8 cellular contexts compared by ENCODE assay signal in the genomic region with DNA sequence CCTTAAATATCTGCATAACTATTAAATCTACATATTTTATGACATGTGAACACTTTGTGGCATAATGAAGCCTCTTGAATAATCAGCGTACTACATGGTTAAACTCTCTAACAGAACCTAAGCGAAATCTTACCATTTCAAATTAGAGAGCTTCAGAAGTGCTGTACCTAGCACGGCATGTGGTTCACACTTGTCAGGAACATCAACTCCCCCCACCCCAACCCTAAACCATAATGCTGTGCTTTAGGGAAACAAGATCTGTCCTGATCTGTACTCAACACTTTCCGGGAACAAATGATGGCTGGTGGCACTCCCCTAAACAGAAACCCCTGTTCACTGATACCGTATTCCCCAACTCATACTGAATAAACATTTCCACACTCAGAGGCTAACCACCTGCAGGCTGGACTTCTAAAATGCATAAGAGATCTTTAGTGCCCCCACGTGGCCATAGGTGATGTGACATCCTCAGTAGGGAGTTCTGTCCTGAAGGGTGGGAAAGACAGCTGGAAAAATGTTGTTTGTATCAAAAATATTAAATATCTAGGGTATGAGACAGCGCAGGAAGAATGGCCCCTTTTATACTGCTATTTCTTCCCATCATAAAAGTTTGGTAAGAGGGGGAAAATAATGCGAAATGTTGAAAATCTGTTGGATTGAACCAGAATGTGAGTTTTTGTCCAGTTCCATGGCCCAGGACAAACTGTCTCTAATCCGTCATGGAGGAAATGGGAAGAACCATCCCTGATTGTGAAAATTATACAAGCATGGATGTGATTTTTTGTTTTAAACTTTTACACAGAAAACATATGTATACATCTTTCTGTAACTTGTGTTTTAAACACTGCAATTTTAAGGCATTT.
DNase-seq lines count a peak whose midpoint lies in the region; ATAC-seq and TF ChIP-seq lines count a peak whose summit lies in the region.

No MANE protein-coding gene starts in this region.

- no peaks in the 10 kb centered on the region for H3K36me3 ChIP-seq in CD4-positive, CD25-positive, alpha-beta regulatory T cell (ENCODE audit: control insufficient read depth, insufficient read depth, low read length)

- peak; percentile 89 for TF ChIP-seq CTCF in HFFc6 (IDR thresholded peaks at IDR 0.05)

- H3K4me1 Mint-ChIP-seq in CD4-positive, CD25-positive, alpha-beta regulatory T cell = peaks cover 0 to 2% (median 0%) of the 10 kb centered on the region in 4 donors
- H3K4me1 Mint-ChIP-seq in HFFc6 (ENCODE audit: low read depth) = peaks cover 14% of the 10 kb centered on the region; the same call in 1 of the 2 replicates
- peaks cover 8% of the 10 kb centered on the region for H3K4me1 Mint-ChIP-seq in activated CD4-positive, alpha-beta memory T cell treated with anti-CD3 and anti-CD28 coated beads for 36 hours (ENCODE audit: low read depth)
- H3K4me1 Mint-ChIP-seq in memory B cell = peaks cover 5% of the 10 kb centered on the region

- H3K27me3 Mint-ChIP-seq in CD4-positive, CD25-positive, alpha-beta regulatory T cell = peaks cover 15% of the 10 kb centered on the region
- H3K27me3 Mint-ChIP-seq in HFFc6 (ENCODE audit: insufficient read depth) (no peaks in the 10 kb centered on the region; the same call in 1 of the 2 replicates), memory B cell (peaks cover 7% of the 10 kb centered on the region)
- peaks cover 6% of the 10 kb centered on the region for H3K27me3 Mint-ChIP-seq in activated CD4-positive, alpha-beta memory T cell treated with anti-CD3 and anti-CD28 coated beads for 36 hours

- peak in 1 of 2 donors; percentile 55 for ATAC-seq in CD4-positive, CD25-positive, alpha-beta regulatory T cell (ENCODE audit: low read depth in 2 of 2)
- ATAC-seq in memory B cell (ENCODE audit: low read depth) = peak; percentile 76
- ATAC-seq in GM18517 (IDR thresholded peaks at IDR 0.05; ENCODE audit: unreplicated experiment) = no peak

- H3K27ac Mint-ChIP-seq in CD4-positive, CD25-positive, alpha-beta regulatory T cell = no peak overlapping the region
- no peak overlapping the region for H3K27ac Mint-ChIP-seq in HFFc6
- H3K27ac Mint-ChIP-seq in activated CD4-positive, alpha-beta memory T cell treated with anti-CD3 and anti-CD28 coated beads for 36 hours = no peak overlapping the region
- H3K27ac Mint-ChIP-seq in memory B cell = no peak overlapping the region

- no peak overlapping the region for H3K27ac ChIP-seq in CD4-positive, CD25-positive, alpha-beta regulatory T cell (ENCODE audit: insufficient read depth, low read length, poor library complexity, severe bottlenecking)

- intact Hi-C loops in activated CD4-positive, alpha-beta memory T cell treated with anti-CD3 and anti-CD28 coated beads for 36 hours (cut with micrococcal nuclease) = no loop called here

- H3K4me3 ChIP-seq in CD4-positive, CD25-positive, alpha-beta regulatory T cell (ENCODE audit: low read depth, low read length) = no peak overlapping the region

- no peaks in the 10 kb centered on the region for H3K4me1 ChIP-seq in CD4-positive, CD25-positive, alpha-beta regulatory T cell (ENCODE audit: control insufficient read depth, insufficient read depth, low read length, poor library complexity, severe bottlenecking)

- H3K4me3 Mint-ChIP-seq in CD4-positive, CD25-positive, alpha-beta regulatory T cell = no peak overlapping the region
- H3K4me3 Mint-ChIP-seq in HFFc6 = no peak overlapping the region
- no peak overlapping the region for H3K4me3 Mint-ChIP-seq in activated CD4-positive, alpha-beta memory T cell treated with anti-CD3 and anti-CD28 coated beads for 36 hours
- no peak overlapping the region for H3K4me3 Mint-ChIP-seq in memory B cell

- DNase-seq in CD4-positive, CD25-positive, alpha-beta regulatory T cell = peak; percentile 33 to 57 (median 43)
- peak; percentile 67 for DNase-seq in HFFc6
- DNase-seq in NCI-H748 treated with DMSO at 0.1 percent for 48 hours (lab: John Stamatoyannopoulos, UW) = peak; percentile 36
- DNase-seq in activated CD4-positive, alpha-beta memory T cell treated with anti-CD3 and anti-CD28 coated beads for 36 hours = peak; percentile 69
- peak; percentile 20 for DNase-seq in effector CD8-positive, alpha-beta T cell (lab: John Stamatoyannopoulos, UW)
- peak; percentile 45 to 58 for DNase-seq in memory B cell (ENCODE audit: low spot score in 2 of 2)
- peak; percentile 29 for DNase-seq in stimulated activated CD8-positive, alpha-beta memory T cell treated with anti-CD3 and anti-CD28 coated beads, Interleukin-4, amount 100 ng/mL, for 24 hours (ENCODE audit: low read depth)

- peaks cover 0 to 2% (median 0%) of the 10 kb centered on the region in 7 donors for H3K9me3 Mint-ChIP-seq in CD4-positive, CD25-positive, alpha-beta regulatory T cell
- H3K9me3 Mint-ChIP-seq in HFFc6 (no peaks in the 10 kb centered on the region), memory B cell (peaks cover 2% of the 10 kb centered on the region)
- no peaks in the 10 kb centered on the region for H3K9me3 Mint-ChIP-seq in activated CD4-positive, alpha-beta memory T cell treated with anti-CD3 and anti-CD28 coated beads for 36 hours

- CTCF ChIA-PET in activated CD4-positive, alpha-beta memory T cell treated with anti-CD3 and anti-CD28 coated beads for 36 hours (lab: Charles Lee) = interaction anchor here (0.6 to 1.4 kb wide), 6 partner anchors 11 to 1364 kb away, joined by 3 to 5 read pairs (median 3); no protein-coding TSS in a partner anchor

- POLR2A ChIA-PET in activated CD4-positive, alpha-beta memory T cell treated with anti-CD3 and anti-CD28 coated beads for 36 hours (lab: Charles Lee) = no interaction called here

- no peaks in the 10 kb centered on the region for H3K36me3 Mint-ChIP-seq in CD4-positive, CD25-positive, alpha-beta regulatory T cell
- H3K36me3 Mint-ChIP-seq in HFFc6 (ENCODE audit: low read depth) (no peaks in the 10 kb centered on the region), memory B cell (peaks cover 1% of the 10 kb centered on the region)
- H3K36me3 Mint-ChIP-seq in activated CD4-positive, alpha-beta memory T cell treated with anti-CD3 and anti-CD28 coated beads for 36 hours = no peaks in the 10 kb centered on the region

- no peaks in the 10 kb centered on the region for H3K9me3 ChIP-seq in CD4-positive, CD25-positive, alpha-beta regulatory T cell (ENCODE audit: control insufficient read depth in 2 of 2, low read length in 2 of 2)

- peaks cover 2% of the 10 kb centered on the region for H3K27me3 ChIP-seq in CD4-positive, CD25-positive, alpha-beta regulatory T cell (ENCODE audit: control insufficient read depth, insufficient read depth, low read length)
